8 cellular contexts compared by ENCODE assay signal in genomic region chr7:108004220-108005142, GRCh38. TPM values are rescaled to one million over a fixed set of nuclear protein-coding genes. Genes with fewer than 3 reads are reported as not detected.
DNase-seq lines count a peak whose midpoint lies in the region; ATAC-seq, FAIRE-seq and TF ChIP-seq lines count a peak whose summit lies in the region.

No MANE protein-coding gene starts in this region.

- no peak overlapping the region for H3K9ac ChIP-seq in endocrine pancreas (ENCODE audit: control insufficient read depth, insufficient read depth, low read length)

- H3K27ac Mint-ChIP-seq in neural crest cell (ENCODE audit: unreplicated experiment): peak overlapping the region; percentile 48

- peak; percentile 75 for ATAC-seq in HG03175 (IDR thresholded peaks at IDR 0.05; ENCODE audit: unreplicated experiment)
- no peak for ATAC-seq in GM21528 (IDR thresholded peaks at IDR 0.05; ENCODE audit: low FRiP score, unreplicated experiment)
- ATAC-seq in HG03039 (IDR thresholded peaks at IDR 0.05; ENCODE audit: unreplicated experiment): no peak

- H3K4me3 Mint-ChIP-seq in neural crest cell: peak overlapping the region; percentile 89

- no peaks in the 10 kb centered on the region for H3K9me3 Mint-ChIP-seq in neural crest cell

- peaks cover 4% of the 10 kb centered on the region for H3K4me1 ChIP-seq in endocrine pancreas (ENCODE audit: control insufficient read depth, insufficient read depth, low read length)

- FAIRE-seq in frontal cortex (lab: Jason Lieb, UNC): no peak

- H3K27me3 Mint-ChIP-seq in neural crest cell (ENCODE audit: low read depth): peaks cover 73% of the 10 kb centered on the region

- H3K4me1 Mint-ChIP-seq in neural crest cell: peaks cover 29% of the 10 kb centered on the region

- peak overlapping the region; percentile 40 for H3K4me3 ChIP-seq in endocrine pancreas (ENCODE audit: control insufficient read depth, insufficient read depth, low read length)

- H3K27me3 ChIP-seq in endocrine pancreas (ENCODE audit: control insufficient read depth, insufficient read depth, low read length): no peaks in the 10 kb centered on the region

- H3K9me3 ChIP-seq in endocrine pancreas (ENCODE audit: control insufficient read depth, low read length): no peaks in the 10 kb centered on the region

- H3K36me3 Mint-ChIP-seq in neural crest cell (ENCODE audit: low read depth): peaks cover 3% of the 10 kb centered on the region

- TF ChIP-seq CTCF in neural crest cell (conservative IDR thresholded peaks at IDR 0.05): no peak

- no peaks in the 10 kb centered on the region for H3K36me3 ChIP-seq in endocrine pancreas (ENCODE audit: control insufficient read depth, insufficient read depth, low read length)

- peak; percentile 56 for DNase-seq in Daoy (ENCODE audit: low read depth)
- no peak for DNase-seq in neural crest cell (ENCODE audit: low read depth, low spot score)
- DNase-seq in pons (ENCODE audit: low spot score): no peak
- DNase-seq in frontal cortex (ENCODE audit: low spot score in 2 of 2): no peak

RNA-seq across cellular contexts. Expression of gene LAMB1, which starts 1.5 kb away (rescaled TPM):
- 157 and 179 TPM in 2 replicates for total RNA-seq in Daoy (2014; rRNA removed; shearing (Covaris generic))
- total RNA-seq in neural crest cell (127 and 131 TPM in 2 replicates), frontal cortex (30.2 TPM)
